In genomic region chr13:73520566-73521290, GRCh38 we compare ENCODE assay signal across 13 cellular contexts.
DNase-seq lines count a peak whose midpoint lies in the region; ATAC-seq lines count a peak whose summit lies in the region.
"Had no signal": no experiment of that assay in that cellular context is flagged by ENCODE, and none has a peak within 500 bp of the region (broad histone marks: within the 10 kb centered on the region; RNA-seq: fewer than 3 reads in every experiment).

No MANE protein-coding gene starts in this region.

- CTCF ChIA-PET in activated CD8-positive, alpha-beta memory T cell treated with anti-CD3 and anti-CD28 coated beads, Interleukin-2, amount 10 ng/mL, durations not matched to agents 7 days and 5 days (lab: Charles Lee): interaction anchor here (1.4 kb wide), 1 partner anchor 9 kb away, joined by 5 read pairs; no protein-coding TSS in a partner anchor

- H3K27me3 Mint-ChIP-seq in activated CD8-positive, alpha-beta memory T cell treated with anti-CD3 and anti-CD28 coated beads, Interleukin-2, amount 10 ng/mL, durations not matched to agents 7 days and 5 days: peaks cover 2% of the 10 kb centered on the region
- peaks cover 8% of the 10 kb centered on the region for H3K27me3 Mint-ChIP-seq in T-helper 1 cell treated with Interleukin-12 subunit alpha and Interleukin-12 subunit beta and Interleukin-4 antibody, amounts not matched to agents 30 μg/mL and 1 μg/mL, for 36 hours (ENCODE audit: low read depth)
- no peaks in the 10 kb centered on the region for H3K27me3 Mint-ChIP-seq in central memory CD8-positive, alpha-beta T cell
- H3K27me3 Mint-ChIP-seq: progenitor cell of endocrine pancreas had no signal

- peaks cover 15% of the 10 kb centered on the region for H3K4me1 Mint-ChIP-seq in activated CD8-positive, alpha-beta memory T cell treated with anti-CD3 and anti-CD28 coated beads, Interleukin-2, amount 10 ng/mL, durations not matched to agents 7 days and 5 days
- H3K4me1 Mint-ChIP-seq in T-helper 1 cell treated with Interleukin-12 subunit alpha and Interleukin-12 subunit beta and Interleukin-4 antibody, amounts not matched to agents 30 μg/mL and 1 μg/mL, for 36 hours (ENCODE audit: low read depth): peaks cover 15% of the 10 kb centered on the region
- peaks cover 6% of the 10 kb centered on the region for H3K4me1 Mint-ChIP-seq in central memory CD8-positive, alpha-beta T cell
- peaks cover 15% of the 10 kb centered on the region for H3K4me1 Mint-ChIP-seq in stimulated activated effector memory CD8-positive, alpha-beta T cell treated with anti-CD3 and anti-CD28 coated beads, Interleukin-12 subunit alpha, Interleukin-12 subunit beta, amount 100 ng/mL, for 72 hours
- H3K4me1 Mint-ChIP-seq: brain had no signal

- peak; percentile 33 for ATAC-seq in activated CD8-positive, alpha-beta memory T cell treated with anti-CD3 and anti-CD28 coated beads, Interleukin-2, amount 10 ng/mL, durations not matched to agents 7 days and 5 days
- ATAC-seq in central memory CD8-positive, alpha-beta T cell (replicated peaks; ENCODE audit: extremely low read depth, poor library complexity, severe bottlenecking): peak; percentile 28
- ATAC-seq in stimulated activated effector memory CD8-positive, alpha-beta T cell treated with anti-CD3 and anti-CD28 coated beads, Interleukin-12 subunit alpha, Interleukin-12 subunit beta, amount 100 ng/mL, for 72 hours: peak; percentile 32
- no peak for ATAC-seq in HG03565 (IDR thresholded peaks at IDR 0.05; ENCODE audit: unreplicated experiment)
- no peak for ATAC-seq in GM21367 (IDR thresholded peaks at IDR 0.05; ENCODE audit: unreplicated experiment)
- no peak for ATAC-seq in GM18520 (IDR thresholded peaks at IDR 0.05; ENCODE audit: unreplicated experiment)

- H3K27ac Mint-ChIP-seq in activated CD8-positive, alpha-beta memory T cell treated with anti-CD3 and anti-CD28 coated beads, Interleukin-2, amount 10 ng/mL, durations not matched to agents 7 days and 5 days: peak overlapping the region; percentile 42
- H3K27ac Mint-ChIP-seq in T-helper 1 cell treated with Interleukin-12 subunit alpha and Interleukin-12 subunit beta and Interleukin-4 antibody, amounts not matched to agents 30 μg/mL and 1 μg/mL, for 36 hours: peak overlapping the region; percentile 80
- no peak overlapping the region for H3K27ac Mint-ChIP-seq in central memory CD8-positive, alpha-beta T cell (ENCODE audit: low read depth)
- H3K27ac Mint-ChIP-seq in stimulated activated effector memory CD8-positive, alpha-beta T cell treated with anti-CD3 and anti-CD28 coated beads, Interleukin-12 subunit alpha, Interleukin-12 subunit beta, amount 100 ng/mL, for 72 hours: no peak overlapping the region
- H3K27ac Mint-ChIP-seq: brain had no signal

- no peaks in the 10 kb centered on the region for H3K36me3 Mint-ChIP-seq in activated CD8-positive, alpha-beta memory T cell treated with anti-CD3 and anti-CD28 coated beads, Interleukin-2, amount 10 ng/mL, durations not matched to agents 7 days and 5 days
- no peaks in the 10 kb centered on the region for H3K36me3 Mint-ChIP-seq in T-helper 1 cell treated with Interleukin-12 subunit alpha and Interleukin-12 subunit beta and Interleukin-4 antibody, amounts not matched to agents 30 μg/mL and 1 μg/mL, for 36 hours (ENCODE audit: low read depth)
- no peaks in the 10 kb centered on the region for H3K36me3 Mint-ChIP-seq in central memory CD8-positive, alpha-beta T cell (ENCODE audit: insufficient read depth)
- H3K36me3 Mint-ChIP-seq in stimulated activated effector memory CD8-positive, alpha-beta T cell treated with anti-CD3 and anti-CD28 coated beads, Interleukin-12 subunit alpha, Interleukin-12 subunit beta, amount 100 ng/mL, for 72 hours: no peaks in the 10 kb centered on the region
- H3K36me3 Mint-ChIP-seq: brain had no signal

- DNase-seq in activated CD8-positive, alpha-beta memory T cell treated with anti-CD3 and anti-CD28 coated beads, Interleukin-2, amount 10 ng/mL, durations not matched to agents 7 days and 5 days: no peak
- DNase-seq in activated CD8-positive, alpha-beta memory T cell treated with anti-CD3 and anti-CD28 coated beads, Interleukin-2, amount 50 U/mL, for 48 hours: no peak
- DNase-seq in central memory CD8-positive, alpha-beta T cell (ENCODE audit: low spot score in 2 of 2): no peak
- DNase-seq in stimulated activated effector memory CD8-positive, alpha-beta T cell treated with anti-CD3 and anti-CD28 coated beads, Interleukin-12 subunit alpha, Interleukin-12 subunit beta, amount 100 ng/mL, for 72 hours (ENCODE audit: low spot score in 2 of 2): no peak
- DNase-seq: NCI-H1417 treated with DMSO at 0.1 percent for 48 hours, NCI-H446 treated with DMSO at 0.1 percent for 48 hours, testis had no signal

- peak overlapping the region; percentile 45 for H3K4me3 Mint-ChIP-seq in activated CD8-positive, alpha-beta memory T cell treated with anti-CD3 and anti-CD28 coated beads, Interleukin-2, amount 10 ng/mL, durations not matched to agents 7 days and 5 days
- H3K4me3 Mint-ChIP-seq in T-helper 1 cell treated with Interleukin-12 subunit alpha and Interleukin-12 subunit beta and Interleukin-4 antibody, amounts not matched to agents 30 μg/mL and 1 μg/mL, for 36 hours: peak overlapping the region; percentile 64
- peak overlapping the region; percentile 68 for H3K4me3 Mint-ChIP-seq in central memory CD8-positive, alpha-beta T cell
- H3K4me3 Mint-ChIP-seq in stimulated activated effector memory CD8-positive, alpha-beta T cell treated with anti-CD3 and anti-CD28 coated beads, Interleukin-12 subunit alpha, Interleukin-12 subunit beta, amount 100 ng/mL, for 72 hours: peak overlapping the region; percentile 25
- H3K4me3 Mint-ChIP-seq: brain had no signal

- H3K9me3 Mint-ChIP-seq in activated CD8-positive, alpha-beta memory T cell treated with anti-CD3 and anti-CD28 coated beads, Interleukin-2, amount 10 ng/mL, durations not matched to agents 7 days and 5 days (ENCODE audit: low read depth): no peaks in the 10 kb centered on the region
- no peaks in the 10 kb centered on the region for H3K9me3 Mint-ChIP-seq in T-helper 1 cell treated with Interleukin-12 subunit alpha and Interleukin-12 subunit beta and Interleukin-4 antibody, amounts not matched to agents 30 μg/mL and 1 μg/mL, for 36 hours
- H3K9me3 Mint-ChIP-seq in central memory CD8-positive, alpha-beta T cell: no peaks in the 10 kb centered on the region
- H3K9me3 Mint-ChIP-seq in stimulated activated effector memory CD8-positive, alpha-beta T cell treated with anti-CD3 and anti-CD28 coated beads, Interleukin-12 subunit alpha, Interleukin-12 subunit beta, amount 100 ng/mL, for 72 hours: no peaks in the 10 kb centered on the region
- H3K9me3 Mint-ChIP-seq: brain had no signal

Comparison
In these comparisons a context has a peak if more than half of its experiments do, and no peak if none do; other contexts are left out.
1. ATAC-seq: peak in activated CD8-positive, alpha-beta memory T cell treated with anti-CD3 and anti-CD28 coated beads, Interleukin-2, amount 10 ng/mL, durations not matched to agents 7 days and 5 days (single experiment), central memory CD8-positive, alpha-beta T cell (single experiment) and stimulated activated effector memory CD8-positive, alpha-beta T cell treated with anti-CD3 and anti-CD28 coated beads, Interleukin-12 subunit alpha, Interleukin-12 subunit beta, amount 100 ng/mL, for 72 hours (single experiment); none in HG03565 (single experiment), GM21367 (single experiment) and GM18520 (single experiment).
2. H3K27ac Mint-ChIP-seq: peak in activated CD8-positive, alpha-beta memory T cell treated with anti-CD3 and anti-CD28 coated beads, Interleukin-2, amount 10 ng/mL, durations not matched to agents 7 days and 5 days (single experiment) and T-helper 1 cell treated with Interleukin-12 subunit alpha and Interleukin-12 subunit beta and Interleukin-4 antibody, amounts not matched to agents 30 μg/mL and 1 μg/mL, for 36 hours (single experiment); none in central memory CD8-positive, alpha-beta T cell (single experiment) and stimulated activated effector memory CD8-positive, alpha-beta T cell treated with anti-CD3 and anti-CD28 coated beads, Interleukin-12 subunit alpha, Interleukin-12 subunit beta, amount 100 ng/mL, for 72 hours (single experiment).
3. Peak in every context shown above with its lines, with median percentiles within 50 percentile points of each other: H3K4me3 Mint-ChIP-seq.